In the genomic region with DNA sequence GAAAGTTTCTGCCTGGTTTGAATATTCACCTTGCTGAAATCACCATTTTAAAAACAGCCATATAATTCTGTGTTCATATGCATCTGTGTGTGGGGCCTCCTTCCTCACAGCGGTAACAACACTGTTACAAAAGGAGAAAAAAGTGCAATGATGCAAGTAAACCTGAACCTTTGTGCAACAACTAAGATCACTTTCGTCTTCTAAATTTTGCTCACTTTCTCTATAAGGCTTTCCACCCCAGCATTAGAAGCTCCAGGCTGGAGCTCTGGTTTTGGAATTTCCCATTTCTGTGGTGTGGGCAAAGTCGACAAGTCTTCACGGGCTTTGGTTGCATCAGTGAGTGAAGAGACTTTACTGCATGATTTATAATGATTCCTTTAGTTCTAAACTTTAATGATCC, we compare ENCODE assay signal across 13 cellular contexts. TPM values are rescaled to one million over a fixed set of nuclear protein-coding genes. Genes with fewer than 3 reads are reported as not detected.
A peak's percentile ranks its signal among the peaks of the same experiment; 100 is the strongest.
DNase-seq lines count a peak whose midpoint lies in the region; ATAC-seq and TF ChIP-seq lines count a peak whose summit lies in the region.
"Had no signal": no experiment of that assay in that cellular context is flagged by ENCODE, and none has a peak within 500 bp of the region (broad histone marks: within the 10 kb centered on the region; RNA-seq: fewer than 3 reads in every experiment).

No MANE protein-coding gene starts in this region.

- intact Hi-C loops in adrenal gland (cut with DNase I): no loop called here

- H3K4me1 ChIP-seq in adrenal gland (replicated peaks in 1 of 2) (peaks cover 29 to 36% of the 10 kb centered on the region in 2 donors), right atrium auricular region (peaks cover 0 to 28% of the 10 kb centered on the region in 2 donors)

- no peaks in the 10 kb centered on the region for H3K27me3 ChIP-seq in adrenal gland
- H3K27me3 ChIP-seq in right atrium auricular region: no peaks in the 10 kb centered on the region

- no peak for TF ChIP-seq POLR2A in adrenal gland (IDR thresholded peaks at IDR 0.05)

- no peaks in the 10 kb centered on the region for H3K36me3 ChIP-seq in adrenal gland (replicated peaks in 1 of 2)
- H3K36me3 ChIP-seq in right atrium auricular region: no peaks in the 10 kb centered on the region

- DNase-seq in GM12865 (ENCODE audit: low read depth) (peak; percentile 80), epithelial cell of prostate (ENCODE audit: low read depth, low spot score) (no peak), adrenal gland (no peak), UCSD-AML1 (lab: John Stamatoyannopoulos, UW; ENCODE audit: unreplicated experiment) (no peak), right atrium auricular region (ENCODE audit: low spot score) (no peak), GOT3 (lab: John Stamatoyannopoulos, UW) (no peak)
- DNase-seq: AML-193, psoas muscle, SHP77 had no signal

- H3K9me3 ChIP-seq in adrenal gland (replicated peaks in 1 of 3) (no peaks in the 10 kb centered on the region), right atrium auricular region (no peaks in the 10 kb centered on the region)
- H3K9me3 ChIP-seq: psoas muscle had no signal

- WGBS in adrenal gland, 4 donors: 90 to 94% (median 92%) methylated on average over 4 of the region's 4 CpGs

- no peak for TF ChIP-seq CTCF in GM12865 (IDR thresholded peaks at IDR 0.05; ENCODE audit: insufficient read depth, low read depth, low read length, missing control alignments)
- no peak for TF ChIP-seq CTCF in adrenal gland (IDR thresholded peaks at IDR 0.05)
- TF ChIP-seq CTCF in right atrium auricular region (IDR thresholded peaks at IDR 0.05): no peak

- peak overlapping the region; percentile 98 for H3K27ac ChIP-seq in epithelial cell of prostate
- no peak overlapping the region for H3K27ac ChIP-seq in adrenal gland
- H3K27ac ChIP-seq in right atrium auricular region: no peak overlapping the region
- H3K27ac ChIP-seq: psoas muscle had no signal

- peak overlapping the region; percentile 10 for H3K4me3 ChIP-seq in GM12865 (ENCODE audit: low read depth, low read length)
- no peak overlapping the region for H3K4me3 ChIP-seq in adrenal gland
- H3K4me3 ChIP-seq in right atrium auricular region: no peak overlapping the region
- H3K4me3 ChIP-seq: lung, psoas muscle had no signal

- ATAC-seq in GM21529 (IDR thresholded peaks at IDR 0.05; ENCODE audit: unreplicated experiment) (peak; percentile 69), HG03432 (IDR thresholded peaks at IDR 0.05; ENCODE audit: unreplicated experiment) (peak; percentile 53)
- ATAC-seq: activated T-helper 17 cell treated with anti-CD3 and anti-CD28 coated beads, Interleukin-2, amount 50 U/mL, for 72 hours; psoas muscle had no signal

RNA-seq across cellular contexts. Expression of gene FGD6, which starts 18.4 kb away (rescaled TPM):
- total RNA-seq in adrenal gland (10 to 100 TPM; 13.5 to 33.9 (median 23.2) TPM), right atrium auricular region (10 to 100 TPM; 15.8 to 16.9 TPM)
- polyA plus RNA-seq in adrenal gland: 1 to 10 TPM; 2.3 to 5.7 (median 2.7) TPM

RNA-seq across cellular contexts. Expression of gene VEZT, which starts 18.7 kb away (rescaled TPM):
- total RNA-seq in adrenal gland (100 to 1,000 TPM in 2 of 8 donors, 10 to 100 TPM in 6; 50.9 to 150 (median 88.3) TPM), right atrium auricular region (10 to 100 TPM; 66.6 to 69.8 TPM)
- 100 to 1,000 TPM in 1 of 3 donors, 10 to 100 TPM in 2; 34.8 to 152 (median 39.0) TPM for polyA plus RNA-seq in adrenal gland
